Comparison of ENCODE assay signal across 1 cellular context in genomic region chr21:17523007-17523451, GRCh38.
TF ChIP-seq lines count a peak whose summit lies in the region.

No MANE protein-coding gene starts in this region.

TF ChIP-seq in HepG2, 621 proteins besides CTCF, POLR2A, EP300 and RAD21 (continued from another document):
- TF ChIP-seq IKZF5 (CRISPR knock-in tag; IDR thresholded peaks at IDR 0.05) (peak; percentile 98), ZNF792 (CRISPR knock-in tag; IDR thresholded peaks at IDR 0.05) (peak; percentile 51; the same call in 1 of the 2 replicates), CENPX (CRISPR knock-in tag; IDR thresholded peaks at IDR 0.05) (no peak), HMGXB3 (CRISPR knock-in tag; IDR thresholded peaks at IDR 0.05; ENCODE audit: borderline replicate concordance) (peak; percentile 81; the same call in 1 of the 2 replicates), MEF2D (CRISPR knock-in tag; IDR thresholded peaks at IDR 0.05) (peak; percentile 97; the same call in 1 of the 2 replicates), HNRNPLL (IDR thresholded peaks at IDR 0.05; ENCODE audit: low read depth, low read length, poor library complexity, severe bottlenecking) (no peak), ZNF264 (CRISPR knock-in tag; IDR thresholded peaks at IDR 0.05) (peak; percentile 87), ZNF607 (CRISPR knock-in tag; IDR thresholded peaks at IDR 0.05; ENCODE audit: borderline replicate concordance) (peak; percentile 81; the same call in 1 of the 2 replicates), E2F5 (CRISPR knock-in tag; conservative IDR thresholded peaks at IDR 0.05) (no peak), SAFB2 (CRISPR knock-in tag; IDR thresholded peaks at IDR 0.05; ENCODE audit: borderline replicate concordance, low read depth) (no peak; the same call in 1 of the 2 replicates), ZNF547 (CRISPR knock-in tag; IDR thresholded peaks at IDR 0.05) (0 out of 2 replicates have a peak, but pooled peaks have one; percentile 44), SSRP1 (CRISPR knock-in tag; IDR thresholded peaks at IDR 0.05) (peak; percentile 85; the same call in 1 of the 2 replicates), MTF2 (CRISPR knock-in tag; IDR thresholded peaks at IDR 0.05; ENCODE audit: borderline replicate concordance) (no peak), U2AF1 (optimal IDR thresholded peaks at IDR 0.05; ENCODE audit: low read depth, low read length) (no peak), SPEN (CRISPR knock-in tag; IDR thresholded peaks at IDR 0.05; ENCODE audit: low read depth) (peak; percentile 74; the same call in 1 of the 2 replicates), HNF4A (CRISPR knock-in tag; IDR thresholded peaks at IDR 0.05) (peak; percentile 100), PLRG1 (conservative IDR thresholded peaks at IDR 0.05) (no peak), ZNF44 (CRISPR knock-in tag; IDR thresholded peaks at IDR 0.05) (no peak), SMARCC2 (IDR thresholded peaks at IDR 0.05) (no peak), ELK4 (CRISPR knock-in tag; IDR thresholded peaks at IDR 0.05; ENCODE audit: borderline replicate concordance) (no peak), SALL2 (CRISPR knock-in tag; IDR thresholded peaks at IDR 0.05) (peak; percentile 65; the same call in 1 of the 2 replicates), JUNB (CRISPR knock-in tag; IDR thresholded peaks at IDR 0.05; ENCODE audit: borderline replicate concordance) (peak; percentile 82), ZNF121 (CRISPR knock-in tag; IDR thresholded peaks at IDR 0.05) (peak; percentile 81), ZNF652 (CRISPR knock-in tag; IDR thresholded peaks at IDR 0.05; ENCODE audit: borderline replicate concordance, low read depth) (peak; percentile 45; the same call in 1 of the 2 replicates), HNF4G (IDR thresholded peaks at IDR 0.05; ENCODE audit: borderline replicate concordance, low read depth, low read length) (peak; percentile 95), HNF4G (CRISPR knock-in tag; IDR thresholded peaks at IDR 0.05; ENCODE audit: borderline replicate concordance, low read depth) (peak; percentile 95), MBD4 (IDR thresholded peaks at IDR 0.05; ENCODE audit: borderline replicate concordance, low read length) (peak; percentile 79; the same call in 1 of the 2 replicates), SUZ12 (IDR thresholded peaks at IDR 0.05; ENCODE audit: low read depth, low read length) (no peak), ZBTB37 (CRISPR knock-in tag; IDR thresholded peaks at IDR 0.05) (peak; percentile 95), ZFP36L1 (CRISPR knock-in tag; IDR thresholded peaks at IDR 0.05) (peak; percentile 84; the same call in 1 of the 2 replicates), ZNF446 (CRISPR knock-in tag; IDR thresholded peaks at IDR 0.05) (no peak), TBL1XR1 (IDR thresholded peaks at IDR 0.05; ENCODE audit: borderline replicate concordance, low read length, partially characterized antibody) (peak; percentile 96), IRX3 (CRISPR knock-in tag; IDR thresholded peaks at IDR 0.05; ENCODE audit: borderline replicate concordance, low read depth) (no peak), ZNF224 (CRISPR knock-in tag; IDR thresholded peaks at IDR 0.05) (no peak), POLR2AphosphoS5 (IDR thresholded peaks at IDR 0.05; ENCODE audit: low read depth, low read length) (0 out of 2 replicates have a peak, but pooled peaks have one; percentile 30), NFKB2 (CRISPR knock-in tag; IDR thresholded peaks at IDR 0.05; ENCODE audit: borderline replicate concordance) (no peak), ZSCAN9 (CRISPR knock-in tag; IDR thresholded peaks at IDR 0.05; ENCODE audit: borderline replicate concordance) (peak; percentile 95; the same call in 1 of the 2 replicates), ZNF704 (CRISPR knock-in tag; IDR thresholded peaks at IDR 0.05; ENCODE audit: borderline replicate concordance) (no peak), ARHGAP35 (CRISPR knock-in tag; IDR thresholded peaks at IDR 0.05; ENCODE audit: borderline replicate concordance) (no peak), PHB2 (IDR thresholded peaks at IDR 0.05; ENCODE audit: partially characterized antibody) (no peak)
